ENCODE assay signal across 11 cellular contexts in genomic region chr4:105551968-105552746, GRCh38. TPM values are rescaled to one million over a fixed set of nuclear protein-coding genes. Genes with fewer than 3 reads are reported as not detected.
DNase-seq lines count a peak whose midpoint lies in the region; FAIRE-seq and TF ChIP-seq lines count a peak whose summit lies in the region.
"Had no signal": no experiment of that assay in that cellular context is flagged by ENCODE, and none has a peak within 500 bp of the region (broad histone marks: within the 10 kb centered on the region; RNA-seq: fewer than 3 reads in every experiment).

ARHGEF38 (plus strand) TSS chr4:105552620; CDS start chr4:105552766, 146 bp downstream.

- H3K36me3 Mint-ChIP-seq in progenitor cell of endocrine pancreas (ENCODE audit: insufficient read depth) = no peaks in the 10 kb centered on the region

- H3K4me1 Mint-ChIP-seq in progenitor cell of endocrine pancreas (ENCODE audit: low read depth) = peaks cover 37% of the 10 kb centered on the region

- FAIRE-seq in GM12891 (lab: Jason Lieb, UNC) = peak; percentile 47
- FAIRE-seq: endometrium, TTC549 had no signal

- TF ChIP-seq CTCF in epithelial cell of esophagus (IDR thresholded peaks at IDR 0.05; ENCODE audit: insufficient read depth, low read depth, low read length, missing control alignments) = no peak
- TF ChIP-seq CTCF in progenitor cell of endocrine pancreas (IDR thresholded peaks at IDR 0.05; ENCODE audit: unreplicated experiment) = no peak

- no peaks in the 10 kb centered on the region for H3K9me3 Mint-ChIP-seq in progenitor cell of endocrine pancreas (ENCODE audit: low read depth)

- no peaks in the 10 kb centered on the region for H3K27me3 Mint-ChIP-seq in progenitor cell of endocrine pancreas

- peak within 1 kb of the TSS; percentile 96 for H3K27ac Mint-ChIP-seq in progenitor cell of endocrine pancreas

- no peak for TF ChIP-seq POLR2A in GM12891 (IDR thresholded peaks at IDR 0.05; ENCODE audit: low read depth, low read length)

- DNase-seq in GM12891 (ENCODE audit: insufficient read length, low spot score) (no peak), NCI-H510A (lab: John Stamatoyannopoulos, UW) (peak; percentile 54), epithelial cell of esophagus (ENCODE audit: low read depth) (peak; percentile 79), progenitor cell of endocrine pancreas (ENCODE audit: low spot score, unreplicated experiment) (peak; percentile 29), SK-N-DZ (ENCODE audit: low spot score) (no peak), HuH-7 (ENCODE audit: low spot score) (no peak), superior temporal gyrus (ENCODE audit: extremely low spot score) (no peak)
- no peak for DNase-seq in activated CD4-positive, alpha-beta T cell treated with anti-CD3 and anti-CD28 coated beads, Interleukin-2, amount 50 U/mL, for 1 hour
- DNase-seq: retina had no signal

- peak within 1 kb of the TSS; percentile 30 for H3K4me3 Mint-ChIP-seq in progenitor cell of endocrine pancreas (ENCODE audit: low read depth)

- H3K4me3 ChIP-seq in epithelial cell of esophagus (ENCODE audit: low read length) = no peak within 1 kb of the TSS

TF ChIP-seq in GM12891, 5 proteins besides CTCF, POLR2A, EP300 and RAD21:
- TF ChIP-seq POLR2AphosphoS5 (IDR thresholded peaks at IDR 0.05; ENCODE audit: low read depth, low read length) (no peak), TAF1 (IDR thresholded peaks at IDR 0.05; ENCODE audit: low read depth, low read length) (no peak), POU2F2 (IDR thresholded peaks at IDR 0.05; ENCODE audit: low read depth, low read length) (no peak), PAX5 (IDR thresholded peaks at IDR 0.05; ENCODE audit: insufficient read depth, low read length, severe bottlenecking) (no peak), SPI1 (IDR thresholded peaks at IDR 0.05; ENCODE audit: low read depth, low read length) (no peak)
TF ChIP-seq in GM12891: peak in this region for 0.

RNA-seq across cellular contexts. Expression of gene ARHGEF38, which starts in this region (rescaled TPM):
- polyA plus RNA-seq in GM12891 (2012; ENCODE audit: low read depth, missing spikeins) = not detected
- 1.6 and 1.8 TPM in 2 replicates for total RNA-seq in progenitor cell of endocrine pancreas
- polyA plus RNA-seq in SK-N-DZ (2014; cell fraction: cytosol; rRNA removed) = not detected in 2 replicates
- polyA plus RNA-seq in SK-N-DZ (2014; cell fraction: nucleus; rRNA removed) = not detected in 2 replicates

Comparison
In these comparisons a context has a peak if more than half of its experiments do, and no peak if none do; other contexts are left out.
1. DNase-seq: peak in NCI-H510A (single experiment), epithelial cell of esophagus (single experiment) and progenitor cell of endocrine pancreas (single experiment); none in GM12891 (single experiment), SK-N-DZ (single experiment), HuH-7 (single experiment), superior temporal gyrus (single experiment) and activated CD4-positive, alpha-beta T cell treated with anti-CD3 and anti-CD28 coated beads, Interleukin-2, amount 50 U/mL, for 1 hour (single experiment).